Comparison of ENCODE assay signal across 29 cellular contexts in genomic region chr16:55184619-55185018, GRCh38.
"Had no signal": no experiment of that assay in that cellular context is flagged by ENCODE, and none has a peak within 500 bp of the region (broad histone marks: within the 10 kb centered on the region; RNA-seq: fewer than 3 reads in every experiment).

No MANE protein-coding gene starts in this region.

- H3K36me3 ChIP-seq: ovary, right lobe of liver, sigmoid colon, stomach, thoracic aorta, thyroid gland, tibial nerve, upper lobe of right lung, uterus had no signal

- H3K9ac ChIP-seq: parathyroid adenoma had no signal

- H3K4me1 ChIP-seq: parathyroid adenoma, psoas muscle, right lobe of liver, sigmoid colon, stomach, thyroid gland, tibial nerve, upper lobe of right lung, uterus had no signal

- H3K9me3 Mint-ChIP-seq: natural killer cell treated with Interleukin-12 subunit alpha and Interleukin-12 subunit beta and Interleukin-15 and Interleukin-18, amount 100 ng/mL, for 72 hours; nephron progenitor cell; stimulated activated effector memory CD8-positive, alpha-beta T cell treated with anti-CD3 and anti-CD28 coated beads, Interleukin-12 subunit alpha, Interleukin-12 subunit beta, amount 100 ng/mL, for 72 hours; stimulated activated naive B cell treated with anti-CD40 and anti-IgM and Interleukin-4, amounts not matched to agents 10 μg/mL and 1 μg/mL and 100 μg/mL, for 72 hours; stimulated activated naive CD8-positive, alpha-beta T cell treated with anti-CD3 and anti-CD28 coated beads, Interleukin-15, Interleukin-2, amounts not matched to agents 100 ng/mL and 50 ng/mL, for 24 hours had no signal

- H3K27ac Mint-ChIP-seq: naive thymus-derived CD8-positive, alpha-beta T cell; natural killer cell treated with Interleukin-12 subunit alpha and Interleukin-12 subunit beta and Interleukin-15 and Interleukin-18, amount 100 ng/mL, for 72 hours; nephron progenitor cell; progenitor cell of endocrine pancreas; stimulated activated effector memory CD8-positive, alpha-beta T cell treated with anti-CD3 and anti-CD28 coated beads, Interleukin-12 subunit alpha, Interleukin-12 subunit beta, amount 100 ng/mL, for 72 hours; stimulated activated naive B cell treated with anti-CD40 and anti-IgM and Interleukin-4, amounts not matched to agents 10 μg/mL and 1 μg/mL and 100 μg/mL, for 72 hours; stimulated activated naive CD8-positive, alpha-beta T cell treated with anti-CD3 and anti-CD28 coated beads, Interleukin-15, Interleukin-2, amounts not matched to agents 100 ng/mL and 50 ng/mL, for 24 hours had no signal

- H3K4me3 Mint-ChIP-seq: naive thymus-derived CD8-positive, alpha-beta T cell; natural killer cell treated with Interleukin-12 subunit alpha and Interleukin-12 subunit beta and Interleukin-15 and Interleukin-18, amount 100 ng/mL, for 72 hours; nephron progenitor cell; neural crest cell; stimulated activated effector memory CD8-positive, alpha-beta T cell treated with anti-CD3 and anti-CD28 coated beads, Interleukin-12 subunit alpha, Interleukin-12 subunit beta, amount 100 ng/mL, for 72 hours; stimulated activated naive B cell treated with anti-CD40 and anti-IgM and Interleukin-4, amounts not matched to agents 10 μg/mL and 1 μg/mL and 100 μg/mL, for 72 hours; stimulated activated naive CD8-positive, alpha-beta T cell treated with anti-CD3 and anti-CD28 coated beads, Interleukin-15, Interleukin-2, amounts not matched to agents 100 ng/mL and 50 ng/mL, for 24 hours had no signal

- H3K4me3 ChIP-seq: ovary, psoas muscle, right lobe of liver, sigmoid colon, stomach, thoracic aorta, thyroid gland, tibial nerve, upper lobe of right lung, uterus had no signal

- H3K27ac ChIP-seq: ovary, parathyroid adenoma, psoas muscle, right lobe of liver, sigmoid colon, stomach, thoracic aorta, thyroid gland, tibial nerve, upper lobe of right lung, uterus had no signal

- H3K36me3 Mint-ChIP-seq: naive thymus-derived CD8-positive, alpha-beta T cell; natural killer cell treated with Interleukin-12 subunit alpha and Interleukin-12 subunit beta and Interleukin-15 and Interleukin-18, amount 100 ng/mL, for 72 hours; stimulated activated effector memory CD8-positive, alpha-beta T cell treated with anti-CD3 and anti-CD28 coated beads, Interleukin-12 subunit alpha, Interleukin-12 subunit beta, amount 100 ng/mL, for 72 hours; stimulated activated naive B cell treated with anti-CD40 and anti-IgM and Interleukin-4, amounts not matched to agents 10 μg/mL and 1 μg/mL and 100 μg/mL, for 72 hours had no signal

- H3K27me3 ChIP-seq: ovary, right lobe of liver, thyroid gland, tibial nerve, upper lobe of right lung, uterus had no signal

- H3K79me2 ChIP-seq: parathyroid adenoma had no signal

- H2AFZ ChIP-seq: parathyroid adenoma had no signal

- H3K9me3 ChIP-seq: ovary, psoas muscle, right lobe of liver, sigmoid colon, stomach, thoracic aorta, thyroid gland, upper lobe of right lung, uterus had no signal

- H3K4me1 Mint-ChIP-seq: naive thymus-derived CD8-positive, alpha-beta T cell; stimulated activated effector memory CD8-positive, alpha-beta T cell treated with anti-CD3 and anti-CD28 coated beads, Interleukin-12 subunit alpha, Interleukin-12 subunit beta, amount 100 ng/mL, for 72 hours; stimulated activated naive B cell treated with anti-CD40 and anti-IgM and Interleukin-4, amounts not matched to agents 10 μg/mL and 1 μg/mL and 100 μg/mL, for 72 hours had no signal

- DNase-seq: naive thymus-derived CD8-positive, alpha-beta T cell; nephron progenitor cell; occipital lobe; ovary; posterior cingulate gyrus; psoas muscle; right cardiac atrium; right lobe of liver; sigmoid colon; small intestine; stimulated activated CD4-positive, alpha-beta T cell treated with anti-CD3 and anti-CD28 coated beads, Interleukin-15, amount 100 ng/mL, for 24 hours; stimulated activated CD4-positive, alpha-beta T cell treated with anti-CD3 and anti-CD28 coated beads, Interleukin-2, amount 100 ng/mL, for 24 hours; stimulated activated CD4-positive, alpha-beta T cell treated with anti-CD3 and anti-CD28 coated beads, Interleukin-2, amount 100 ng/mL, for 48 hours; stimulated activated CD4-positive, alpha-beta T cell treated with anti-CD3 and anti-CD28 coated beads, Interleukin-4, amount 100 ng/mL, for 24 hours; stimulated activated naive B cell treated with anti-CD40 and anti-IgM and Interleukin-4, amounts not matched to agents 10 μg/mL and 1 μg/mL and 100 μg/mL, for 72 hours; stimulated activated naive CD4-positive, alpha-beta T cell treated with Interleukin-2 at 50 U/mL for 16 hours; stomach; thyroid gland; trophoblast cell; upper lobe of right lung; uterus had no signal

- ATAC-seq: naive thymus-derived CD8-positive, alpha-beta T cell; natural killer cell treated with Interleukin-12 subunit alpha and Interleukin-12 subunit beta and Interleukin-15 and Interleukin-18, amount 100 ng/mL, for 72 hours; psoas muscle; right cardiac atrium; right lobe of liver; stimulated activated effector memory CD8-positive, alpha-beta T cell treated with anti-CD3 and anti-CD28 coated beads, Interleukin-12 subunit alpha, Interleukin-12 subunit beta, amount 100 ng/mL, for 72 hours; stimulated activated naive B cell treated with anti-CD40 and anti-IgM and Interleukin-4, amounts not matched to agents 10 μg/mL and 1 μg/mL and 100 μg/mL, for 72 hours; upper lobe of right lung had no signal
